ENCODE assay signal across 8 cellular contexts in genomic region chr3:115819785-115820384, GRCh38.
DNase-seq lines count a peak whose midpoint lies in the region; TF ChIP-seq lines count a peak whose summit lies in the region.

No MANE protein-coding gene starts in this region.

- peak; percentile 89 for TF ChIP-seq CTCF in GM12801 (IDR thresholded peaks at IDR 0.05; ENCODE audit: extremely low read depth, insufficient read length)
- peak; percentile 100 for TF ChIP-seq CTCF in Loucy (conservative IDR thresholded peaks at IDR 0.05; ENCODE audit: low read length)

- no peak overlapping the region for H3K4me3 ChIP-seq in Loucy (ENCODE audit: low read length, poor library complexity, severe bottlenecking)

- no peaks in the 10 kb centered on the region for H3K9me2 ChIP-seq in Loucy (replicated peaks; ENCODE audit: low read depth, low read length)

- no peaks in the 10 kb centered on the region for H3F3A ChIP-seq in Loucy (ENCODE audit: low read depth)

- H2AFZ ChIP-seq in Loucy (ENCODE audit: low read length), result peak overlapping the region; percentile 65

- no peaks in the 10 kb centered on the region for H3K79me2 ChIP-seq in Loucy (ENCODE audit: insufficient read depth, low read length)

- DNase-seq in HCEC 1CT (peak; percentile 70), RPMI7951 (ENCODE audit: low read depth) (peak; percentile 81), globus pallidus (ENCODE audit: low spot score) (peak; percentile 80), posterior cingulate gyrus (peak in 6 of 10 donors; percentile 28 to 75 (median 34)), cortex of kidney (lab: John Stamatoyannopoulos, UW) (no peak)
- DNase-seq in activated gamma-delta T cell treated with anti-CD3 and anti-CD28 coated beads, Interleukin-2, amount 50 U/mL, for 16 hours (ENCODE audit: low read depth), result peak; percentile 42

- intact Hi-C loops in posterior cingulate gyrus (cut with DNase I), result loop anchor here (2.0 kb wide), 1 partner anchor 939 kb away; no protein-coding TSS in a partner anchor

- H3K4me2 ChIP-seq in Loucy (ENCODE audit: low read depth, low read length, poor library complexity, severe bottlenecking), result no peak overlapping the region

- no peaks in the 10 kb centered on the region for H3K9me3 ChIP-seq in Loucy (ENCODE audit: insufficient read depth, low read depth, low read length)

- H3K27me3 ChIP-seq in Loucy (ENCODE audit: insufficient read depth, low read length, poor library complexity, severe bottlenecking), result no peaks in the 10 kb centered on the region

- no peaks in the 10 kb centered on the region for H3K36me3 ChIP-seq in Loucy (ENCODE audit: insufficient read depth, low read length)

- H4K20me1 ChIP-seq in Loucy (ENCODE audit: insufficient read depth, low read length, poor library complexity, severe bottlenecking), result no peaks in the 10 kb centered on the region

- H3K4me1 ChIP-seq in Loucy (ENCODE audit: insufficient read depth, low read length, poor library complexity, severe bottlenecking), result no peaks in the 10 kb centered on the region

- no peak overlapping the region for H3K9ac ChIP-seq in Loucy (ENCODE audit: low read depth, low read length, poor library complexity, severe bottlenecking)
